ENCODE assay signal across 1 cellular context in the genomic region with DNA sequence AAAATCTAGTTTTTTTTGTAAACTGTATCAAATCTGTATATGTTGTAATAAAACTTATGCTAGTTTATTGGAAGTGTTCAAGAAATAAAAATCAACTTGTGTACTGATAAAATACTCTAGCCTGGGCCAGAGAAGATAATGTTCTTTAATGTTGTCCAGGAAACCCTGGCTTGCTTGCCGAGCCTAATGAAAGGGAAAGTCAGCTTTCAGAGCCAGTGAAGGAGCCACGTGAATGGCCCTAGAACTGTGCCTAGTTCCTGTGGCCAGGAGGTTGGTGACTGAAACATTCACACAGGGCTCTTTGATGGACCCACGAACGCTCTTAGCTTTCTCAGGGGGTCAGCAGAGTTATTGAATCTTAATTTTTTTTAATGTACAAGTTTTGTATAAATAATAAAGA.
TF ChIP-seq lines count a peak whose summit lies in the region.

No MANE protein-coding gene starts in this region.

TF ChIP-seq in GM23338, 12 proteins besides CTCF, POLR2A, EP300 and RAD21 (continued from another document):
- TF ChIP-seq, protein P1, sequence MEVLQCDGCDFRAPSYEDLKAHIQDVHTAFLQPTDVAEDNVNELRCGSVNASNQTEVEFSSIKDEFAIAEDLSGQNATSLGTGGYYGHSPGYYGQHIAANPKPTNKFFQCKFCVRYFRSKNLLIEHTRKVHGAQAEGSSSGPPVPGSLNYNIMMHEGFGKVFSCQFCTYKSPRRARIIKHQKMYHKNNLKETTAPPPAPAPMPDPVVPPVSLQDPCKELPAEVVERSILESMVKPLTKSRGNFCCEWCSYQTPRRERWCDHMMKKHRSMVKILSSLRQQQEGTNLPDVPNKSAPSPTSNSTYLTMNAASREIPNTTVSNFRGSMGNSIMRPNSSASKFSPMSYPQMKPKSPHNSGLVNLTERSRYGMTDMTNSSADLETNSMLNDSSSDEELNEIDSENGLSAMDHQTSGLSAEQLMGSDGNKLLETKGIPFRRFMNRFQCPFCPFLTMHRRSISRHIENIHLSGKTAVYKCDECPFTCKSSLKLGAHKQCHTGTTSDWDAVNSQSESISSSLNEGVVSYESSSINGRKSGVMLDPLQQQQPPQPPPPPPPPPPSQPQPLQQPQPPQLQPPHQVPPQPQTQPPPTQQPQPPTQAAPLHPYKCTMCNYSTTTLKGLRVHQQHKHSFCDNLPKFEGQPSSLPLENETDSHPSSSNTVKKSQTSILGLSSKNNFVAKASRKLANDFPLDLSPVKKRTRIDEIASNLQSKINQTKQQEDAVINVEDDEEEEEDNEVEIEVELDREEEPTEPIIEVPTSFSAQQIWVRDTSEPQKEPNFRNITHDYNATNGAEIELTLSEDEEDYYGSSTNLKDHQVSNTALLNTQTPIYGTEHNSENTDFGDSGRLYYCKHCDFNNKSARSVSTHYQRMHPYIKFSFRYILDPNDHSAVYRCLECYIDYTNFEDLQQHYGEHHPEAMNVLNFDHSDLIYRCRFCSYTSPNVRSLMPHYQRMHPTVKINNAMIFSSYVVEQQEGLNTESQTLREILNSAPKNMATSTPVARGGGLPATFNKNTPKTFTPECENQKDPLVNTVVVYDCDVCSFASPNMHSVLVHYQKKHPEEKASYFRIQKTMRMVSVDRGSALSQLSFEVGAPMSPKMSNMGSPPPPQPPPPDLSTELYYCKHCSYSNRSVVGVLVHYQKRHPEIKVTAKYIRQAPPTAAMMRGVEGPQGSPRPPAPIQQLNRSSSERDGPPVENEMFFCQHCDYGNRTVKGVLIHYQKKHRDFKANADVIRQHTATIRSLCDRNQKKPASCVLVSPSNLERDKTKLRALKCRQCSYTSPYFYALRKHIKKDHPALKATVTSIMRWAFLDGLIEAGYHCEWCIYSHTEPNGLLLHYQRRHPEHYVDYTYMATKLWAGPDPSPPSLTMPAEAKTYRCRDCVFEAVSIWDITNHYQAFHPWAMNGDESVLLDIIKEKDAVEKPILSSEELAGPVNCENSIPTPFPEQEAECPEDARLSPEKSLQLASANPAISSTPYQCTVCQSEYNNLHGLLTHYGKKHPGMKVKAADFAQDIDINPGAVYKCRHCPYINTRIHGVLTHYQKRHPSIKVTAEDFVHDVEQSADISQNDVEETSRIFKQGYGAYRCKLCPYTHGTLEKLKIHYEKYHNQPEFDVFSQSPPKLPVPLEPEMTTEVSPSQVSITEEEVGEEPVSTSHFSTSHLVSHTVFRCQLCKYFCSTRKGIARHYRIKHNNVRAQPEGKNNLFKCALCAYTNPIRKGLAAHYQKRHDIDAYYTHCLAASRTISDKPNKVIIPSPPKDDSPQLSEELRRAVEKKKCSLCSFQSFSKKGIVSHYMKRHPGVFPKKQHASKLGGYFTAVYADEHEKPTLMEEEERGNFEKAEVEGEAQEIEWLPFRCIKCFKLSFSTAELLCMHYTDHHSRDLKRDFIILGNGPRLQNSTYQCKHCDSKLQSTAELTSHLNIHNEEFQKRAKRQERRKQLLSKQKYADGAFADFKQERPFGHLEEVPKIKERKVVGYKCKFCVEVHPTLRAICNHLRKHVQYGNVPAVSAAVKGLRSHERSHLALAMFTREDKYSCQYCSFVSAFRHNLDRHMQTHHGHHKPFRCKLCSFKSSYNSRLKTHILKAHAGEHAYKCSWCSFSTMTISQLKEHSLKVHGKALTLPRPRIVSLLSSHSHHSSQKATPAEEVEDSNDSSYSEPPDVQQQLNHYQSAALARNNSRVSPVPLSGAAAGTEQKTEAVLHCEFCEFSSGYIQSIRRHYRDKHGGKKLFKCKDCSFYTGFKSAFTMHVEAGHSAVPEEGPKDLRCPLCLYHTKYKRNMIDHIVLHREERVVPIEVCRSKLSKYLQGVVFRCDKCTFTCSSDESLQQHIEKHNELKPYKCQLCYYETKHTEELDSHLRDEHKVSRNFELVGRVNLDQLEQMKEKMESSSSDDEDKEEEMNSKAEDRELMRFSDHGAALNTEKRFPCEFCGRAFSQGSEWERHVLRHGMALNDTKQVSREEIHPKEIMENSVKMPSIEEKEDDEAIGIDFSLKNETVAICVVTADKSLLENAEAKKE (CRISPR knock-in tag; IDR thresholded peaks at IDR 0.05): no peak
TF ChIP-seq in GM23338: peak in this region for 0.
